Comparison of ENCODE assay signal across 32 cellular contexts in genomic region chr13:83907196-83907989, GRCh38. TPM values are rescaled to one million over a fixed set of nuclear protein-coding genes. Genes with fewer than 3 reads are reported as not detected.
"Had no signal": no experiment of that assay in that cellular context is flagged by ENCODE, and none has a peak within 500 bp of the region (broad histone marks: within the 10 kb centered on the region; RNA-seq: fewer than 3 reads in every experiment).

No MANE protein-coding gene starts in this region.

- H3K9me3 ChIP-seq: esophagus muscularis mucosa, left ventricle myocardium inferior, neutrophil, ovary, right lobe of liver, uterus had no signal

- ATAC-seq: activated CD4-positive, alpha-beta T cell treated with anti-CD3 and anti-CD28 coated beads for 36 hours; activated CD8-positive, alpha-beta T cell treated with anti-CD3 and anti-CD28 coated beads, Interleukin-2, amount 10 ng/mL, durations not matched to agents 7 days and 5 days; activated T-cell treated with anti-CD3 and anti-CD28 coated beads, Interleukin-2, amount 50 U/mL, for 72 hours; foreskin keratinocyte; heart right ventricle; mucosa of descending colon had no signal

- H3K27ac Mint-ChIP-seq: activated CD4-positive, alpha-beta T cell treated with anti-CD3 and anti-CD28 coated beads for 36 hours; activated CD8-positive, alpha-beta T cell treated with anti-CD3 and anti-CD28 coated beads, Interleukin-2, amount 10 ng/mL, durations not matched to agents 7 days and 5 days; activated naive CD8-positive, alpha-beta T cell; activated T-cell treated with anti-CD3 and anti-CD28 coated beads, Interleukin-2, amount 50 U/mL, for 72 hours; nephron; progenitor cell of endocrine pancreas; stimulated activated naive CD8-positive, alpha-beta T cell treated with anti-CD3 and anti-CD28 coated beads, Interleukin-15, Interleukin-2, amounts not matched to agents 100 ng/mL and 50 ng/mL, for 24 hours; T-helper 2 cell treated with Interferon-gamma antibody and Interleukin-4, amounts not matched to agents 5 μg/mL and 100 μg/mL, for 36 hours; type B pancreatic cell had no signal

- H3K4me3 ChIP-seq: esophagus muscularis mucosa, heart right ventricle, left ventricle myocardium inferior, lung, mucosa of descending colon, ovary, right lobe of liver, skin epidermis, uterus had no signal

- H3K4me3 Mint-ChIP-seq: activated CD4-positive, alpha-beta T cell treated with anti-CD3 and anti-CD28 coated beads for 36 hours; activated CD8-positive, alpha-beta T cell treated with anti-CD3 and anti-CD28 coated beads, Interleukin-2, amount 10 ng/mL, durations not matched to agents 7 days and 5 days; activated naive CD8-positive, alpha-beta T cell; activated T-cell treated with anti-CD3 and anti-CD28 coated beads, Interleukin-2, amount 50 U/mL, for 72 hours; central memory CD8-positive, alpha-beta T cell; nephron; stimulated activated naive CD8-positive, alpha-beta T cell treated with anti-CD3 and anti-CD28 coated beads, Interleukin-15, Interleukin-2, amounts not matched to agents 100 ng/mL and 50 ng/mL, for 24 hours; T-helper 2 cell treated with Interferon-gamma antibody and Interleukin-4, amounts not matched to agents 5 μg/mL and 100 μg/mL, for 36 hours; type B pancreatic cell had no signal

- H3K27me3 ChIP-seq: esophagus muscularis mucosa, foreskin keratinocyte, heart right ventricle, neutrophil, ovary, right lobe of liver, uterus had no signal

- H3K27me3 Mint-ChIP-seq: activated CD4-positive, alpha-beta T cell treated with anti-CD3 and anti-CD28 coated beads for 36 hours; activated naive CD8-positive, alpha-beta T cell; progenitor cell of endocrine pancreas; stimulated activated naive CD8-positive, alpha-beta T cell treated with anti-CD3 and anti-CD28 coated beads, Interleukin-15, Interleukin-2, amounts not matched to agents 100 ng/mL and 50 ng/mL, for 24 hours; type B pancreatic cell had no signal

- H3K36me3 ChIP-seq: esophagus muscularis mucosa, heart right ventricle, left ventricle myocardium inferior, neutrophil, ovary, right lobe of liver, uterus had no signal

- DNase-seq: activated CD4-positive, alpha-beta T cell treated with anti-CD3 and anti-CD28 coated beads for 36 hours; activated CD4-positive, CD25-positive, alpha-beta regulatory T cell; activated CD8-positive, alpha-beta T cell treated with anti-CD3 and anti-CD28 coated beads, Interleukin-2, amount 10 ng/mL, durations not matched to agents 7 days and 5 days; activated naive CD4-positive, alpha-beta T cell treated with Interleukin-2 at 50 U/mL for 16 hours; activated T-cell treated with anti-CD3 and anti-CD28 coated beads for 4 hours; activated T-cell treated with anti-CD3 and anti-CD28 coated beads, Interleukin-2, amount 50 U/mL, for 72 hours; anterior cingulate cortex; dermis blood vessel endothelial cell; effector CD4-positive, alpha-beta T cell; foreskin keratinocyte; heart right ventricle; left ventricle myocardium inferior; mucosa of descending colon; ovary; right lobe of liver; stimulated activated CD4-positive, alpha-beta T cell treated with anti-CD3 and anti-CD28 coated beads, Interleukin-12 subunit alpha, Interleukin-12 subunit beta, amount 100 ng/mL, for 4 hours; stimulated activated CD4-positive, alpha-beta T cell treated with anti-CD3 and anti-CD28 coated beads, Interleukin-4, amount 100 ng/mL, for 1 hour; uterus had no signal

- H3K4me1 ChIP-seq: esophagus muscularis mucosa, foreskin keratinocyte, heart right ventricle, left ventricle myocardium inferior, right lobe of liver, uterus had no signal

- H3K9me3 Mint-ChIP-seq: nephron had no signal

- H3K4me1 Mint-ChIP-seq: activated CD4-positive, alpha-beta T cell treated with anti-CD3 and anti-CD28 coated beads for 36 hours; central memory CD8-positive, alpha-beta T cell; nephron had no signal

- H3K36me3 Mint-ChIP-seq: activated naive CD8-positive, alpha-beta T cell had no signal

- H3K27ac ChIP-seq: esophagus muscularis mucosa, foreskin keratinocyte, heart right ventricle, left ventricle myocardium inferior, neutrophil, ovary, right lobe of liver, skin epidermis, uterus had no signal

RNA-seq across cellular contexts. Expression of gene SLITRK1, which starts 25.1 kb away (rescaled TPM):
- total RNA-seq: activated CD4-positive, alpha-beta T cell treated with anti-CD3 and anti-CD28 coated beads for 36 hours; activated CD8-positive, alpha-beta T cell treated with anti-CD3 and anti-CD28 coated beads, Interleukin-2, amount 10 ng/mL, durations not matched to agents 7 days and 5 days; activated T-cell treated with anti-CD3 and anti-CD28 coated beads, Interleukin-2, amount 50 U/mL, for 72 hours; bronchial epithelial cell; dermis blood vessel endothelial cell; esophagus muscularis mucosa; foreskin keratinocyte; heart right ventricle; left ventricle myocardium inferior; mesenteric fat pad; right lobe of liver; subcutaneous adipose tissue had no signal
- polyA plus RNA-seq: foreskin keratinocyte, heart right ventricle, lung had no signal
